Comparison of ENCODE assay signal across 13 cellular contexts in the genomic region with DNA sequence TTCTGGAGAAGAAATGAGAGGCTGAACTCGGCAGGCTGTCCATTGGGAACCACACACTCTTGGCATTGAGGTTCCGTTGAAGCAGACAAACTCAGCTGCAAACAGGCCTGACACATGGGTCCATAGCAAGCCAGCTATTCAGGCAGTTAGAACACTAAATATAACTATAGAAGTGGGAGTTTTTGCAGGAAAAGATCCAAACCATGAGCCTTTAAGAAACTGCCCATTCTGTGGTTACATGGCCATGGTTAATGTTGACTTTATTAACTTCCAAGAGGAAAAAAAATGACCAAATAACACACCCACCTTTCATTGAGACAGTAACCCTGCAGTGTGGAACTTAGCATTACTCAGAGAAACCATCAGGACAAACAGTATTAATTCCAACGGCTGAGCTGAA.
DNase-seq lines count a peak whose midpoint lies in the region; ATAC-seq and TF ChIP-seq lines count a peak whose summit lies in the region.
"Had no signal": no experiment of that assay in that cellular context is flagged by ENCODE, and none has a peak within 500 bp of the region (broad histone marks: within the 10 kb centered on the region; RNA-seq: fewer than 3 reads in every experiment).

No MANE protein-coding gene starts in this region.

- no peaks in the 10 kb centered on the region for H3K36me3 ChIP-seq in aorta (ENCODE audit: control insufficient read depth in 1 of 2, insufficient read depth in 2 of 2, low read length in 1 of 2)

- 3 to 5% methylated on average over 3 of the region's 3 CpGs for WGBS in aorta, 2 donors

- peak; percentile 69 for ATAC-seq in Right ventricle myocardium superior (ENCODE audit: poor library complexity)
- ATAC-seq in aorta (ENCODE audit: low FRiP score): peak; percentile 62
- no peak for ATAC-seq in HG02970 (IDR thresholded peaks at IDR 0.05; ENCODE audit: low FRiP score, unreplicated experiment)
- no peak for ATAC-seq in GM18498 (IDR thresholded peaks at IDR 0.05; ENCODE audit: unreplicated experiment)

- no peak for TF ChIP-seq CTCF in cardiac fibroblast (IDR thresholded peaks at IDR 0.05; ENCODE audit: low read depth, low read length)

- H3K9me3 ChIP-seq in aorta (ENCODE audit: control insufficient read depth, low read length): no peaks in the 10 kb centered on the region

- no peaks in the 10 kb centered on the region for H3K27me3 ChIP-seq in aorta (ENCODE audit: control insufficient read depth in 1 of 2, insufficient read depth in 2 of 2, low read length in 1 of 2)

- peaks cover 0 to 15% of the 10 kb centered on the region in 2 donors for H3K4me1 ChIP-seq in aorta (ENCODE audit: control insufficient read depth in 1 of 2, insufficient read depth in 2 of 2, low read length in 2 of 2)

- H3K4me3 ChIP-seq in cardiac fibroblast (replicated peaks in 1 of 2; ENCODE audit: low read depth in 2 of 2, low read length in 2 of 2) (no peak overlapping the region), aorta (ENCODE audit: low read length in 2 of 2) (no peak overlapping the region)

- DNase-seq in Right ventricle myocardium superior (no peak), cardiac septum (ENCODE audit: low spot score) (no peak), cardiac fibroblast (ENCODE audit: low read depth in 2 of 2) (peak; percentile 65 to 69), kidney tubule cell (ENCODE audit: low spot score) (peak; percentile 83), aorta (peak in 1 of 2 donors; percentile 50), T1000 (lab: John Stamatoyannopoulos, UW) (no peak)
- DNase-seq: activated CD4-positive, alpha-beta T cell treated with anti-CD3 and anti-CD28 coated beads for 1 hour; cortex of kidney; HCEC 1CT; NCI-H2227 treated with DMSO at 0.1 percent for 48 hours; stimulated activated CD4-positive, alpha-beta T cell treated with anti-CD3 and anti-CD28 coated beads, Interleukin-12 subunit alpha, Interleukin-12 subunit beta, amount 100 ng/mL, for 4 hours had no signal

- intact Hi-C loops in Right ventricle myocardium superior (cut with DNase I): no loop called here
- intact Hi-C loops in cardiac septum (cut with DNase I): no loop called here
- intact Hi-C loops in aorta (cut with DNase I): no loop called here

- peak overlapping the region; percentile 59 to 67 for H3K27ac ChIP-seq in aorta (ENCODE audit: low read depth in 1 of 2, low read length in 2 of 2)

Comparison
In these comparisons a context has a peak if more than half of its experiments do, and no peak if none do; other contexts are left out.
1. ATAC-seq: peak in Right ventricle myocardium superior (single experiment) and aorta (single experiment); none in HG02970 (single experiment) and GM18498 (single experiment).
2. DNase-seq: peak in cardiac fibroblast (2 of 2) and kidney tubule cell (single experiment); none in Right ventricle myocardium superior (single experiment), cardiac septum (single experiment) and T1000 (single experiment).